14 cellular contexts compared by ENCODE assay signal in the genomic region with DNA sequence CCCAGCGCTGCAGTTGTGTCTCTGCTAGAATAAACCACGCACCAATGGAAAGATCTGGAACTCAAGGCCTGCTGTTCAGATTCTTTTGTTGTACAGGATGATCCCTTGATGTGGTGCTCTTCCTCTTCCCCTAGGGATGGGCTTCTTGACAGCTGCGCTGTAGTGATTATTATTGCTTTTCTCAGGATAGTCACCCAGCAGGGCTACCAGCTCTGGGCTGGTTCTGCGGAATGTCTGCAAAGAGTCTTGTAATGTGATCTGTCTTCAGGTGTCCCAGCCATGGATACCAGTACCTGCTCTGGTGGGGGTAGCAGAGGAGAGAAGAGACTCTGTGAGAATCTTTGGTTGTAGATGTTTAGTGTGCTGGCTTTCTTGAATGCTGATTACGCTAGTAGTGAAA.
DNase-seq lines count a peak whose midpoint lies in the region; ATAC-seq and TF ChIP-seq lines count a peak whose summit lies in the region.
"Had no signal": no experiment of that assay in that cellular context is flagged by ENCODE, and none has a peak within 500 bp of the region (broad histone marks: within the 10 kb centered on the region; RNA-seq: fewer than 3 reads in every experiment).

No MANE protein-coding gene starts in this region.

- H3K56ac ChIP-seq in mesendoderm (ENCODE audit: low read length), result peak overlapping the region; percentile 20

- no peak overlapping the region for H3K4me3 ChIP-seq in GM23338
- H3K4me3 ChIP-seq in mesendoderm (ENCODE audit: low read length), result no peak overlapping the region
- no peak overlapping the region for H3K4me3 ChIP-seq in psoas muscle
- H3K4me3 ChIP-seq: BLaER1 treated with 17β-estradiol and CSF1 and Interleukin-3, amounts not matched to agents 10 nM and 100 nM; GM12878 had no signal

- H3F3A ChIP-seq in GM23338 (replicated peaks; ENCODE audit: low read depth), result no peaks in the 10 kb centered on the region

- ATAC-seq in GM23338 (no peak), WTC11 (peak; percentile 67), psoas muscle (no peak)
- ATAC-seq in stimulated activated memory B cell treated with anti-CD40 and anti-IgM and Interleukin-4, amounts not matched to agents 10 μg/mL and 1 μg/mL and 100 μg/mL, for 72 hours, result peak; percentile 16
- ATAC-seq: GM12878 had no signal

- H3K4me2 ChIP-seq in GM23338, result no peak overlapping the region
- no peak overlapping the region for H3K4me2 ChIP-seq in mesendoderm (ENCODE audit: low read length)
- H3K4me2 ChIP-seq: BLaER1 treated with 17β-estradiol and CSF1 and Interleukin-3, amounts not matched to agents 10 nM and 100 nM had no signal

- H3K4me3 Mint-ChIP-seq in GM23338 (no peak overlapping the region), WTC11 (no peak overlapping the region)
- no peak overlapping the region for H3K4me3 Mint-ChIP-seq in stimulated activated memory B cell treated with anti-CD40 and anti-IgM and Interleukin-4, amounts not matched to agents 10 μg/mL and 1 μg/mL and 100 μg/mL, for 72 hours
- H3K4me3 Mint-ChIP-seq: CD4-positive, CD25-positive, alpha-beta regulatory T cell had no signal

- no peak for DNase-seq in GM23338 (ENCODE audit: low spot score)
- no peak for DNase-seq in WTC11 (ENCODE audit: low spot score)
- peak; percentile 68 for DNase-seq in mesendoderm
- DNase-seq in NCI-H128 (lab: John Stamatoyannopoulos, UW; ENCODE audit: unreplicated experiment), result no peak
- no peak for DNase-seq in ureter (ENCODE audit: low spot score)
- no peak for DNase-seq in psoas muscle
- DNase-seq: ACHN; Calu3; CD4-positive, CD25-positive, alpha-beta regulatory T cell; DMS 273 treated with DMSO at 0.1 percent for 48 hours; H7 had no signal

- no CpG with 5 or more reads among the region's 5 CpGs for WGBS in mesendoderm (ENCODE audit: extremely low coverage, insufficient coverage, low lambda C conversion rate)
- WGBS in psoas muscle, 3 donors, result 74 to 87% (median 76%) methylated on average over 5 of the region's 5 CpGs

- peak overlapping the region; percentile 8 for H3K4ac ChIP-seq in mesendoderm (ENCODE audit: low read depth, low read length)

- TF ChIP-seq CTCF in GM23338 (conservative IDR thresholded peaks at IDR 0.05; ENCODE audit: low read depth in 2 of 2) (no peak), WTC11 (IDR thresholded peaks at IDR 0.05) (no peak), psoas muscle (IDR thresholded peaks at IDR 0.05) (no peak)

- H3K36me3 ChIP-seq in GM23338 (ENCODE audit: insufficient read depth) (no peaks in the 10 kb centered on the region), mesendoderm (ENCODE audit: control insufficient read depth, insufficient read depth, low read length) (no peaks in the 10 kb centered on the region), psoas muscle (ENCODE audit: insufficient read depth in 1 of 2, low read depth in 1 of 2) (no peaks in the 10 kb centered on the region)
- H3K36me3 ChIP-seq: BLaER1 treated with 17β-estradiol and CSF1 and Interleukin-3, amounts not matched to agents 10 nM and 100 nM had no signal

- H3K27me3 Mint-ChIP-seq in GM23338 (ENCODE audit: insufficient read depth, low read depth, poor library complexity), result peaks cover 2% of the 10 kb centered on the region
- H3K27me3 Mint-ChIP-seq in WTC11 (ENCODE audit: low read depth), result no peaks in the 10 kb centered on the region
- H3K27me3 Mint-ChIP-seq in stimulated activated memory B cell treated with anti-CD40 and anti-IgM and Interleukin-4, amounts not matched to agents 10 μg/mL and 1 μg/mL and 100 μg/mL, for 72 hours, result no peaks in the 10 kb centered on the region
- H3K27me3 Mint-ChIP-seq: CD4-positive, CD25-positive, alpha-beta regulatory T cell had no signal

- H4K5ac ChIP-seq in mesendoderm (ENCODE audit: low read length), result no peak overlapping the region

- H2AFZ ChIP-seq in GM23338, result peak overlapping the region; percentile 67; the same call in 1 of the 2 replicates

- H3K79me2 ChIP-seq in GM23338 (replicated peaks; ENCODE audit: insufficient read depth), result no peaks in the 10 kb centered on the region
- H3K79me2 ChIP-seq in mesendoderm (ENCODE audit: control insufficient read depth, insufficient read depth, low read length), result no peaks in the 10 kb centered on the region

- no peaks in the 10 kb centered on the region for H3K36me3 Mint-ChIP-seq in GM23338 (ENCODE audit: low read depth)
- no peaks in the 10 kb centered on the region for H3K36me3 Mint-ChIP-seq in WTC11
- no peaks in the 10 kb centered on the region for H3K36me3 Mint-ChIP-seq in stimulated activated memory B cell treated with anti-CD40 and anti-IgM and Interleukin-4, amounts not matched to agents 10 μg/mL and 1 μg/mL and 100 μg/mL, for 72 hours
- H3K36me3 Mint-ChIP-seq: CD4-positive, CD25-positive, alpha-beta regulatory T cell had no signal

- no peak overlapping the region for H2BK15ac ChIP-seq in mesendoderm (replicated peaks; ENCODE audit: low read depth)

- H3K9me3 ChIP-seq in psoas muscle, result no peaks in the 10 kb centered on the region

- H3K27me3 ChIP-seq in GM23338 (ENCODE audit: insufficient read depth) (no peaks in the 10 kb centered on the region), mesendoderm (ENCODE audit: insufficient read depth, low read length, poor library complexity) (no peaks in the 10 kb centered on the region), psoas muscle (ENCODE audit: insufficient read depth in 3 of 3, low read length in 2 of 3) (no peaks in the 10 kb centered on the region)
- H3K27me3 ChIP-seq: BLaER1 treated with 17β-estradiol and CSF1 and Interleukin-3, amounts not matched to agents 10 nM and 100 nM had no signal

- H4K20me1 ChIP-seq in GM23338 (replicated peaks; ENCODE audit: insufficient read depth), result no peaks in the 10 kb centered on the region
- H4K20me1 ChIP-seq: BLaER1 treated with 17β-estradiol and CSF1 and Interleukin-3, amounts not matched to agents 10 nM and 100 nM had no signal

- no peaks in the 10 kb centered on the region for H3K9me2 ChIP-seq in GM23338 (ENCODE audit: insufficient read depth)

- H2BK120ac ChIP-seq in mesendoderm (ENCODE audit: low read depth, low read length), result no peak overlapping the region

- H3K23ac ChIP-seq in mesendoderm (ENCODE audit: low read length), result no peak overlapping the region

- H3K27ac Mint-ChIP-seq in GM23338, result no peak overlapping the region
- H3K27ac Mint-ChIP-seq in WTC11, result no peak overlapping the region; the same call in 1 of the 2 replicates
- H3K27ac Mint-ChIP-seq in stimulated activated memory B cell treated with anti-CD40 and anti-IgM and Interleukin-4, amounts not matched to agents 10 μg/mL and 1 μg/mL and 100 μg/mL, for 72 hours, result no peak overlapping the region

- H3K79me1 ChIP-seq in mesendoderm (ENCODE audit: low read length), result no peaks in the 10 kb centered on the region

- no peaks in the 10 kb centered on the region for H3K4me1 ChIP-seq in GM23338 (ENCODE audit: insufficient read depth)
- peaks cover 7% of the 10 kb centered on the region for H3K4me1 ChIP-seq in mesendoderm (ENCODE audit: control insufficient read depth, low read depth, low read length)
- no peaks in the 10 kb centered on the region for H3K4me1 ChIP-seq in psoas muscle
- H3K4me1 ChIP-seq: BLaER1 treated with 17β-estradiol and CSF1 and Interleukin-3, amounts not matched to agents 10 nM and 100 nM had no signal

- CTCF ChIA-PET in WTC11 (lab: Charles Lee), result no interaction called here

- peak overlapping the region; percentile 1 for H3K9ac ChIP-seq in mesendoderm (ENCODE audit: low read length)
- H3K9ac ChIP-seq: BLaER1 treated with 17β-estradiol and CSF1 and Interleukin-3, amounts not matched to agents 10 nM and 100 nM had no signal

- peak overlapping the region; percentile 61 for H2BK5ac ChIP-seq in mesendoderm (ENCODE audit: low read length)

- peak overlapping the region; percentile 94 for H3K18ac ChIP-seq in mesendoderm (ENCODE audit: low read length)

- peak overlapping the region; percentile 57 for H4K8ac ChIP-seq in mesendoderm (ENCODE audit: low read depth, low read length)

- H3K9me3 Mint-ChIP-seq in GM23338 (no peaks in the 10 kb centered on the region), WTC11 (0 out of 2 replicates have a peak, but pooled peaks cover 5% of the 10 kb centered on the region)
- H3K9me3 Mint-ChIP-seq in stimulated activated memory B cell treated with anti-CD40 and anti-IgM and Interleukin-4, amounts not matched to agents 10 μg/mL and 1 μg/mL and 100 μg/mL, for 72 hours, result peaks cover 5% of the 10 kb centered on the region

- POLR2A ChIA-PET in WTC11 (lab: Charles Lee), result no interaction called here

- intact Hi-C loops in psoas muscle (cut with DNase I), result no loop called here

- H2AK5ac ChIP-seq in mesendoderm (ENCODE audit: low read length), result no peak overlapping the region

- H3K4me1 Mint-ChIP-seq in GM23338 (peaks cover 9% of the 10 kb centered on the region; the same call in 2 of the 3 replicates), WTC11 (peaks cover 16% of the 10 kb centered on the region)
- H3K4me1 Mint-ChIP-seq in stimulated activated memory B cell treated with anti-CD40 and anti-IgM and Interleukin-4, amounts not matched to agents 10 μg/mL and 1 μg/mL and 100 μg/mL, for 72 hours, result no peaks in the 10 kb centered on the region
- H3K4me1 Mint-ChIP-seq: CD4-positive, CD25-positive, alpha-beta regulatory T cell had no signal

- H3K27ac ChIP-seq in GM23338 (ENCODE audit: low read depth) (no peak overlapping the region), mesendoderm (ENCODE audit: low read depth, low read length) (peak overlapping the region; percentile 80), psoas muscle (no peak overlapping the region)
- H3K27ac ChIP-seq: BLaER1 treated with 17β-estradiol and CSF1 and Interleukin-3, amounts not matched to agents 10 nM and 100 nM had no signal

TF ChIP-seq in GM23338, 12 proteins besides CTCF, POLR2A, EP300 and RAD21 (continues in another document):
- no peak for TF ChIP-seq CREB1 (CRISPR knock-in tag; IDR thresholded peaks at IDR 0.05; ENCODE audit: low read depth)

TF ChIP-seq in WTC11, 78 proteins besides CTCF, POLR2A, EP300 and RAD21 (continues in another document):
- TF ChIP-seq, protein P1, sequence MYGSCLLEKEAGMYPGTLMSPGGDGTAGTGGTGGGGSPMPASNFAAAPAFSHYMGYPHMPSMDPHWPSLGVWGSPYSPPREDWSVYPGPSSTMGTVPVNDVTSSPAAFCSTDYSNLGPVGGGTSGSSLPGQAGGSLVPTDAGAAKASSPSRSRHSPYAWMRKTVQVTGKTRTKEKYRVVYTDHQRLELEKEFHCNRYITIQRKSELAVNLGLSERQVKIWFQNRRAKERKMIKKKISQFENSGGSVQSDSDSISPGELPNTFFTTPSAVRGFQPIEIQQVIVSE (CRISPR knock-in tag; IDR thresholded peaks at IDR 0.05; ENCODE audit: borderline replicate concordance), result no peak
- TF ChIP-seq FOXP1 (CRISPR knock-in tag; IDR thresholded peaks at IDR 0.05; ENCODE audit: borderline replicate concordance), result no peak

Comparison
In these comparisons a context has a peak if more than half of its experiments do, and no peak if none do; other contexts are left out.
1. ATAC-seq: peak in WTC11 (single experiment) and stimulated activated memory B cell treated with anti-CD40 and anti-IgM and Interleukin-4, amounts not matched to agents 10 μg/mL and 1 μg/mL and 100 μg/mL, for 72 hours (single experiment); none in GM23338 (single experiment) and psoas muscle (0 of 4).